25 cellular contexts compared by ENCODE assay signal in genomic region chr21:15009964-15010363, GRCh38. TPM values are rescaled to one million over a fixed set of nuclear protein-coding genes. Genes with fewer than 3 reads are reported as not detected.
DNase-seq lines count a peak whose midpoint lies in the region; ATAC-seq and TF ChIP-seq lines count a peak whose summit lies in the region.
"Had no signal": no experiment of that assay in that cellular context is flagged by ENCODE, and none has a peak within 500 bp of the region (broad histone marks: within the 10 kb centered on the region; RNA-seq: fewer than 3 reads in every experiment).

No MANE protein-coding gene starts in this region.

- no peaks in the 10 kb centered on the region for H3K27me3 ChIP-seq in osteoblast (ENCODE audit: insufficient read depth, low read length)
- H3K27me3 ChIP-seq: hepatocyte, SJCRH30 had no signal

- DNase-seq in AG09319 (ENCODE audit: extremely low read depth, low read depth) (peak; percentile 34), M059J (ENCODE audit: low read depth) (peak; percentile 65), dedifferentiated amniotic fluid mesenchymal stem cell (ENCODE audit: extremely low spot score) (peak; percentile 67), osteoblast (ENCODE audit: insufficient read length, low spot score, missing footprints) (peak; percentile 69), NCI-H2227 treated with DMSO at 0.1 percent for 48 hours (lab: John Stamatoyannopoulos, UW) (no peak)
- DNase-seq in activated naive CD4-positive, alpha-beta T cell treated with Interleukin-2 at 50 U/mL for 16 hours, result no peak
- no peak for DNase-seq in stimulated activated CD8-positive, alpha-beta memory T cell treated with anti-CD3 and anti-CD28 coated beads, Interleukin-4, amount 100 ng/mL, for 48 hours
- DNase-seq: activated CD4-positive, alpha-beta T cell treated with anti-CD3 and anti-CD28 coated beads, Interleukin-2, amount 50 U/mL, for 1 hour; activated CD8-positive, alpha-beta memory T cell treated with anti-CD3 and anti-CD28 coated beads, Interleukin-2, amount 50 U/mL, for 48 hours; activated effector memory CD4-positive, alpha-beta T cell treated with anti-CD3 and anti-CD28 coated beads, Interleukin-2, amount 50 U/mL, for 16 hours; amygdala; cerebellar nuclear complex; effector memory CD4-positive, alpha-beta T cell; H9; naive thymus-derived CD4-positive, alpha-beta T cell; NCI-H1436 treated with DMSO at 0.1 percent for 48 hours; NCI-H2171; NCI-H774; OCI-M1; posterior cingulate gyrus; SJCRH30; stimulated activated CD4-positive, alpha-beta T cell treated with anti-CD3 and anti-CD28 coated beads, Interleukin-4, amount 100 ng/mL, for 1 hour had no signal

- no peak for TF ChIP-seq CTCF in AG09319 (IDR thresholded peaks at IDR 0.05; ENCODE audit: low read depth, low read length)
- TF ChIP-seq CTCF in osteoblast (IDR thresholded peaks at IDR 0.05; ENCODE audit: extremely low read depth, low read depth, low read length), result no peak

- no peaks in the 10 kb centered on the region for H3K9me3 ChIP-seq in osteoblast (ENCODE audit: low read depth, low read length)
- H3K9me3 ChIP-seq: SJCRH30 had no signal

- ATAC-seq in GM21526 (IDR thresholded peaks at IDR 0.05; ENCODE audit: low FRiP score, unreplicated experiment), result no peak
- ATAC-seq: naive thymus-derived CD4-positive, alpha-beta T cell had no signal

- H3K27ac ChIP-seq in osteoblast (ENCODE audit: low read depth, low read length), result peak overlapping the region; percentile 85
- H3K27ac ChIP-seq: hepatocyte, SJCRH30, skin epidermis had no signal

- no peak overlapping the region for H2AFZ ChIP-seq in osteoblast (ENCODE audit: low read length)
- H2AFZ ChIP-seq: hepatocyte had no signal

- no peak overlapping the region for H3K4me2 ChIP-seq in osteoblast (ENCODE audit: insufficient read depth, low read length)
- H3K4me2 ChIP-seq: hepatocyte had no signal

- no peaks in the 10 kb centered on the region for H4K20me1 ChIP-seq in osteoblast (ENCODE audit: insufficient read depth, low read length)

- H3K4me1 ChIP-seq in osteoblast (ENCODE audit: insufficient read depth, low read length), result peaks cover 59% of the 10 kb centered on the region

- peaks cover 70% of the 10 kb centered on the region for H3K79me2 ChIP-seq in osteoblast (ENCODE audit: insufficient read depth, low read length)

- peaks cover 10% of the 10 kb centered on the region for H3K36me3 ChIP-seq in osteoblast (ENCODE audit: insufficient read depth, low read length)

- no peak overlapping the region for H3K4me3 ChIP-seq in osteoblast (ENCODE audit: insufficient read depth, low read length)
- H3K4me3 ChIP-seq: hepatocyte, SJCRH30, skin epidermis had no signal

RNA-seq across cellular contexts. Expression of gene NRIP1, which starts 54.8 kb away (rescaled TPM):
- total RNA-seq in M059J (2014; rRNA removed; shearing (Covaris generic)), result 14.1 and 17.2 TPM in 2 replicates
- total RNA-seq in osteoblast, result 32.1 and 32.6 TPM in 2 replicates

Comparison
In these comparisons a context has a peak if more than half of its experiments do, and no peak if none do; other contexts are left out.
1. DNase-seq: peak in AG09319 (single experiment), M059J (single experiment), dedifferentiated amniotic fluid mesenchymal stem cell (single experiment) and osteoblast (single experiment); none in NCI-H2227 treated with DMSO at 0.1 percent for 48 hours (single experiment), activated naive CD4-positive, alpha-beta T cell treated with Interleukin-2 at 50 U/mL for 16 hours (single experiment) and stimulated activated CD8-positive, alpha-beta memory T cell treated with anti-CD3 and anti-CD28 coated beads, Interleukin-4, amount 100 ng/mL, for 48 hours (single experiment).